In the genomic region with DNA sequence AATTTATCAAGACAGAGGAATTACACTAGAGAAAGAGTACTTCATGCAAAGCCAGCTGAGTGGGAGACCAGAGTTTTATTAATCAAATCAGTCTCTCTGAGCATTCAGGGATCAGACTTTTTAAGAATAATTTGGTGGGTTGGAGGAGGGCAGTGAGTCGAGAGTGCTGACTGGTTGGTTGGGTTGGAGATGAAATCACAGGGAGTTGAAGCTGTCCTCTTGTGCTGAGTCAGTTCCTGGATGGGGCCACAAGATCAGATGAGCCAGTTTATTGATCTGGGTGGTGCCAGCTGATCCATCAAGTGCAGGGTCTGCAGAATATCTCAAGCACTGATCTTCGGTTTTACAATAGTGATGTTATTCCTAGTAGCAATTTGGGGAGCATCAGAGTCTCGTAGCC, we compare ENCODE assay signal across 9 cellular contexts.
"Had no signal": no experiment of that assay in that cellular context is flagged by ENCODE, and none has a peak within 500 bp of the region (broad histone marks: within the 10 kb centered on the region; RNA-seq: fewer than 3 reads in every experiment).

No MANE protein-coding gene starts in this region.

- DNase-seq: GM23248, GOT3, H7, HFFc6 had no signal

- H2AFZ ChIP-seq: GM23248 had no signal

- H3K9me3 ChIP-seq: HAP-1 had no signal

- H3K9me3 Mint-ChIP-seq: HFFc6, IgD-negative memory B cell had no signal

- H3K36me3 ChIP-seq: HAP-1 had no signal

- H3K4me3 ChIP-seq: GM23248, HAP-1 had no signal

- ATAC-seq: HCT116, HepG2 had no signal

- H3K4me3 Mint-ChIP-seq: HFFc6, IgD-negative memory B cell had no signal

- H3K27ac ChIP-seq: GM23248, HL-60 had no signal

- H3K36me3 Mint-ChIP-seq: IgD-negative memory B cell had no signal

- H3K4me1 ChIP-seq: HAP-1 had no signal

- H3K27ac Mint-ChIP-seq: HFFc6, IgD-negative memory B cell had no signal

- H3K9ac ChIP-seq: GM23248 had no signal
